In genomic region chr4:152705918-152706317, GRCh38 we compare ENCODE assay signal across 12 cellular contexts. TPM values are rescaled to one million over a fixed set of nuclear protein-coding genes. Genes with fewer than 3 reads are reported as not detected.
"Had no signal": no experiment of that assay in that cellular context is flagged by ENCODE, and none has a peak within 500 bp of the region (broad histone marks: within the 10 kb centered on the region; RNA-seq: fewer than 3 reads in every experiment).

No MANE protein-coding gene starts in this region.

- H3K36me3 ChIP-seq: esophagus muscularis mucosa, heart left ventricle, ovary, sigmoid colon had no signal

- DNase-seq: activated CD4-positive, alpha-beta memory T cell treated with anti-CD3 and anti-CD28 coated beads, Interleukin-2, amount 10 ng/mL, durations not matched to agents 7 days and 5 days; activated gamma-delta T cell treated with Interleukin-2 at 50 U/mL for 16 hours; activated naive CD8-positive, alpha-beta T cell treated with anti-CD3 and anti-CD28 coated beads for 36 hours; activated T-cell treated with anti-CD3 and anti-CD28 coated beads, Interleukin-2, amount 50 U/mL, for 48 hours; heart left ventricle; ovary; sigmoid colon; stimulated activated CD4-positive, alpha-beta T cell treated with anti-CD3 and anti-CD28 coated beads, Interleukin-2, amount 100 ng/mL, for 24 hours; stimulated activated naive B cell treated with anti-CD40 and anti-IgM and Interleukin-4, amounts not matched to agents 10 μg/mL and 1 μg/mL and 100 μg/mL, for 72 hours; trophoblast cell had no signal

- H3K27ac ChIP-seq: esophagus muscularis mucosa, heart left ventricle, ovary, sigmoid colon had no signal

- H3K4me3 Mint-ChIP-seq: activated CD4-positive, alpha-beta memory T cell treated with anti-CD3 and anti-CD28 coated beads, Interleukin-2, amount 10 ng/mL, durations not matched to agents 7 days and 5 days; activated naive CD8-positive, alpha-beta T cell treated with anti-CD3 and anti-CD28 coated beads for 36 hours; stimulated activated naive B cell treated with anti-CD40 and anti-IgM and Interleukin-4, amounts not matched to agents 10 μg/mL and 1 μg/mL and 100 μg/mL, for 72 hours had no signal

- H3K4me3 ChIP-seq: esophagus muscularis mucosa, heart left ventricle, ovary, sigmoid colon had no signal

- H3K27ac Mint-ChIP-seq: activated CD4-positive, alpha-beta memory T cell treated with anti-CD3 and anti-CD28 coated beads, Interleukin-2, amount 10 ng/mL, durations not matched to agents 7 days and 5 days; activated naive CD8-positive, alpha-beta T cell treated with anti-CD3 and anti-CD28 coated beads for 36 hours; stimulated activated naive B cell treated with anti-CD40 and anti-IgM and Interleukin-4, amounts not matched to agents 10 μg/mL and 1 μg/mL and 100 μg/mL, for 72 hours had no signal

- H3K9me3 ChIP-seq: esophagus muscularis mucosa, ovary, sigmoid colon had no signal

- ATAC-seq: heart left ventricle; stimulated activated naive B cell treated with anti-CD40 and anti-IgM and Interleukin-4, amounts not matched to agents 10 μg/mL and 1 μg/mL and 100 μg/mL, for 72 hours had no signal

- H3K27me3 ChIP-seq: ovary, sigmoid colon had no signal

- H3K4me1 ChIP-seq: heart left ventricle, sigmoid colon had no signal

RNA-seq across cellular contexts. Expression of gene TMEM154, which starts 26.1 kb away (rescaled TPM):
- polyA plus RNA-seq: neural cell had no signal
